Comparison of ENCODE assay signal across 2 cellular contexts in genomic region chr13:99692854-99693253, GRCh38.
A peak's percentile ranks its signal among the peaks of the same experiment; 100 is the strongest.
TF ChIP-seq lines count a peak whose summit lies in the region.

No MANE protein-coding gene starts in this region.

TF ChIP-seq in GM12891, 5 proteins besides CTCF, POLR2A, EP300 and RAD21 (continued from another document):
- TF ChIP-seq SPI1 (IDR thresholded peaks at IDR 0.05; ENCODE audit: low read depth, low read length) = peak; percentile 20; the same call in 1 of the 2 replicates
- no peak for TF ChIP-seq POU2F2 (IDR thresholded peaks at IDR 0.05; ENCODE audit: low read depth, low read length)

TF ChIP-seq in HEK293, 187 proteins besides CTCF, POLR2A, EP300 and RAD21:
- TF ChIP-seq HIC1 (tag by site-specific recombination; IDR thresholded peaks at IDR 0.05) (no peak), ZNF776 (tag by site-specific recombination; IDR thresholded peaks at IDR 0.05; ENCODE audit: borderline replicate concordance) (no peak), ZNF140 (tag by site-specific recombination; IDR thresholded peaks at IDR 0.05) (peak; percentile 95), KLF9 (tag by site-specific recombination; IDR thresholded peaks at IDR 0.05; ENCODE audit: low read depth) (no peak)
- TF ChIP-seq, protein P1, sequence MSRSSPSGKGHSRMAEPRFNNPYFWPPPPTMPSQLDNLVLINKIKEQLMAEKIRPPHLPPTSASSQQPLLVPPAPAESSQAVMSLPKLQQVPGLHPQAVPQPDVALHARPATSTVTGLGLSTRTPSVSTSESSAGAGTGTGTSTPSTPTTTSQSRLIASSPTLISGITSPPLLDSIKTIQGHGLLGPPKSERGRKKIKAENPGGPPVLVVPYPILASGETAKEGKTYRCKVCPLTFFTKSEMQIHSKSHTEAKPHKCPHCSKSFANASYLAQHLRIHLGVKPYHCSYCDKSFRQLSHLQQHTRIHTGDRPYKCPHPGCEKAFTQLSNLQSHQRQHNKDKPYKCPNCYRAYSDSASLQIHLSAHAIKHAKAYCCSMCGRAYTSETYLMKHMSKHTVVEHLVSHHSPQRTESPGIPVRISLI (tag by site-specific recombination; IDR thresholded peaks at IDR 0.05) = no peak
